Comparison of ENCODE assay signal across 21 cellular contexts in genomic region chr10:7275761-7276440, GRCh38.
A peak's percentile ranks its signal among the peaks of the same experiment; 100 is the strongest.
DNase-seq lines count a peak whose midpoint lies in the region; ATAC-seq and TF ChIP-seq lines count a peak whose summit lies in the region.
"Had no signal": no experiment of that assay in that cellular context is flagged by ENCODE, and none has a peak within 500 bp of the region (broad histone marks: within the 10 kb centered on the region; RNA-seq: fewer than 3 reads in every experiment).

No MANE protein-coding gene starts in this region.

- intact Hi-C loops in natural killer cell (cut with micrococcal nuclease): no loop called here

- H3K27me3 Mint-ChIP-seq in natural killer cell treated with Interleukin-12 subunit alpha and Interleukin-12 subunit beta and Interleukin-15 and Interleukin-18, amount 100 ng/mL, for 72 hours: no peaks in the 10 kb centered on the region
- H3K27me3 Mint-ChIP-seq in natural killer cell (ENCODE audit: low read depth in 2 of 2): no peaks in the 10 kb centered on the region

- peak overlapping the region; percentile 13 for H3K4me3 Mint-ChIP-seq in natural killer cell treated with Interleukin-12 subunit alpha and Interleukin-12 subunit beta and Interleukin-15 and Interleukin-18, amount 100 ng/mL, for 72 hours
- H3K4me3 Mint-ChIP-seq in natural killer cell: no peak overlapping the region
- H3K4me3 Mint-ChIP-seq: nephron had no signal

- peak overlapping the region; percentile 57 to 89 for H3K27ac Mint-ChIP-seq in natural killer cell treated with Interleukin-12 subunit alpha and Interleukin-12 subunit beta and Interleukin-15 and Interleukin-18, amount 100 ng/mL, for 72 hours
- peak overlapping the region in 1 of 2 donors; percentile 29 for H3K27ac Mint-ChIP-seq in natural killer cell
- H3K27ac Mint-ChIP-seq: nephron had no signal

- peaks cover 62 to 66% of the 10 kb centered on the region in 2 donors for H3K4me1 Mint-ChIP-seq in natural killer cell treated with Interleukin-12 subunit alpha and Interleukin-12 subunit beta and Interleukin-15 and Interleukin-18, amount 100 ng/mL, for 72 hours (ENCODE audit: low read depth in 2 of 2)
- H3K4me1 Mint-ChIP-seq in natural killer cell: peaks cover 59 to 76% of the 10 kb centered on the region in 2 donors

- peaks cover 27% of the 10 kb centered on the region for H3K36me3 Mint-ChIP-seq in natural killer cell treated with Interleukin-12 subunit alpha and Interleukin-12 subunit beta and Interleukin-15 and Interleukin-18, amount 100 ng/mL, for 72 hours
- H3K36me3 Mint-ChIP-seq in natural killer cell: no peaks in the 10 kb centered on the region

- TF ChIP-seq CTCF in natural killer cell (IDR thresholded peaks at IDR 0.05): no peak

- peaks cover 3% of the 10 kb centered on the region for H3K9me3 Mint-ChIP-seq in natural killer cell treated with Interleukin-12 subunit alpha and Interleukin-12 subunit beta and Interleukin-15 and Interleukin-18, amount 100 ng/mL, for 72 hours
- H3K9me3 Mint-ChIP-seq in natural killer cell: no peaks in the 10 kb centered on the region
- H3K9me3 Mint-ChIP-seq: nephron had no signal

- DNase-seq in activated CD4-positive, CD25-positive, alpha-beta regulatory T cell treated with anti-CD3 and anti-CD28 coated beads, Interleukin-2, amount 50 U/mL, for 72 hours: no peak
- DNase-seq in natural killer cell treated with Interleukin-12 subunit alpha and Interleukin-12 subunit beta and Interleukin-15 and Interleukin-18, amount 100 ng/mL, for 72 hours (ENCODE audit: low spot score): no peak
- DNase-seq in natural killer cell (no peak), cerebellar cortex (ENCODE audit: low spot score) (peak; percentile 37)
- DNase-seq: 8988T; activated effector memory CD4-positive, alpha-beta T cell treated with Interleukin-2 at 50 U/mL for 16 hours; aorta; Caco-2; DND-41; KG1; mesendoderm; NCI-H1930; NCI-H69; T-helper 9 cell; thyroid gland had no signal

- ATAC-seq in activated CD4-positive, CD25-positive, alpha-beta regulatory T cell treated with anti-CD3 and anti-CD28 coated beads, Interleukin-2, amount 50 U/mL, for 24 hours: peak; percentile 35 to 45
- ATAC-seq in natural killer cell treated with Interleukin-12 subunit alpha and Interleukin-12 subunit beta and Interleukin-15 and Interleukin-18, amount 100 ng/mL, for 72 hours: no peak
- ATAC-seq in natural killer cell: no peak
- no peak for ATAC-seq in GM21381 (IDR thresholded peaks at IDR 0.05; ENCODE audit: unreplicated experiment)
- ATAC-seq in GM19463 (IDR thresholded peaks at IDR 0.05; ENCODE audit: unreplicated experiment): no peak
- no peak for ATAC-seq in HG03469 (IDR thresholded peaks at IDR 0.05; ENCODE audit: unreplicated experiment)
- ATAC-seq: SK-N-SH treated with all-trans-retinoic acid at 6 μM for 48 hours had no signal

Comparison
In these comparisons a context has a peak if more than half of its experiments do, and no peak if none do; other contexts are left out.
1. ATAC-seq: peak in activated CD4-positive, CD25-positive, alpha-beta regulatory T cell treated with anti-CD3 and anti-CD28 coated beads, Interleukin-2, amount 50 U/mL, for 24 hours (2 of 2); none in natural killer cell treated with Interleukin-12 subunit alpha and Interleukin-12 subunit beta and Interleukin-15 and Interleukin-18, amount 100 ng/mL, for 72 hours (0 of 2), natural killer cell (0 of 3), GM21381 (single experiment), GM19463 (single experiment) and HG03469 (single experiment).